6 cellular contexts compared by ENCODE assay signal in the genomic region with DNA sequence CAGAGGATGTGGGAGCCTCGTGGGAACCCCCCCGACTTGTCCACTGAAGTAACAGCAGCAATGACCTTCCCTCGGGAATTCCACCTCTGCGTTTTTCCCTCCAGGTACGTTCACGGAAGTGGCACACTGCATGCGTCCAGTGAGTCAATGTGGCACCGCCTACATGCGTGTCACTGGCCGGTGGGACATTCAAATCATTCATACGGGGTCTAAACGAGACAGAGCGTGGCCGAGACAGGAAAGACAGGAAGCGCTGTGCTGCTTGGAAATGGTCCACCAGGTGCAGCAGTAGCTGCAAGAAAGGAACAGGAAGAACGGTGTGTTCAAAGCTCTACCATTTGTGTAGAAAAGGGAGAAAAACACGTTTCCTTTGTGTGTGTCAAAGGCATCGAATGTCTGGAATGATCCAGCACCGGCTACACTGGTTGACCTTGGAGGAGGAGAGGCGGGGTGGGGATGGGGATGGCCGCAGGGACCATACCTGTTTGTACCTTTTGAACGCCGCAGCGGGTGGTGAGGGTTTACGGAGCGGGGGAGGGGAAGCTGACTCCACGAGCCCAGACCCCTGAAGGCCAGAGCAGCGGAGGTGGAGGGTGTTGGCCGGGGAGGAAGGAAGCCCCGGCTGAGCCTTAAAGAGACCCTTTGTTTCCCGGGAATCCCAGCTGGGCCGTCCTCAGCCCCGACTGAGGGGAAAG. TPM values are rescaled to one million over a fixed set of nuclear protein-coding genes. Genes with fewer than 3 reads are reported as not detected.
DNase-seq lines count a peak whose midpoint lies in the region; ATAC-seq and TF ChIP-seq lines count a peak whose summit lies in the region.

No MANE protein-coding gene starts in this region.

- H3K36me3 Mint-ChIP-seq in activated CD8-positive, alpha-beta T cell treated with anti-CD3 and anti-CD28 coated beads for 36 hours (ENCODE audit: low read depth) = no peaks in the 10 kb centered on the region

- peak overlapping the region; percentile 75 for H3K4me3 Mint-ChIP-seq in activated CD8-positive, alpha-beta T cell treated with anti-CD3 and anti-CD28 coated beads for 36 hours

- H3K27me3 Mint-ChIP-seq in activated CD8-positive, alpha-beta T cell treated with anti-CD3 and anti-CD28 coated beads for 36 hours = no peaks in the 10 kb centered on the region

- no peaks in the 10 kb centered on the region; the same call in 1 of the 2 replicates for H3K36me3 ChIP-seq in MG63

- peak overlapping the region; percentile 65 for H3K27ac Mint-ChIP-seq in activated CD8-positive, alpha-beta T cell treated with anti-CD3 and anti-CD28 coated beads for 36 hours

- no peaks in the 10 kb centered on the region for H3K9me3 ChIP-seq in MG63

- POLR2A ChIA-PET in activated CD8-positive, alpha-beta T cell treated with anti-CD3 and anti-CD28 coated beads for 36 hours (lab: Charles Lee) = interaction anchor here (1.0 to 1.5 kb wide), 3 partner anchors 8 to 143 kb away, joined by 3 to 4 read pairs (median 4); no protein-coding TSS in a partner anchor

- TF ChIP-seq CTCF in activated CD8-positive, alpha-beta T cell treated with anti-CD3 and anti-CD28 coated beads for 36 hours (IDR thresholded peaks at IDR 0.05) = no peak

- CTCF ChIA-PET in activated CD8-positive, alpha-beta T cell treated with anti-CD3 and anti-CD28 coated beads for 36 hours (lab: Charles Lee) = interaction anchor here (1.7 kb wide), 1 partner anchor 318 kb away, joined by 5 read pairs; no protein-coding TSS in a partner anchor

- H3K9me3 Mint-ChIP-seq in activated CD8-positive, alpha-beta T cell treated with anti-CD3 and anti-CD28 coated beads for 36 hours = no peaks in the 10 kb centered on the region

- DNase-seq in activated CD8-positive, alpha-beta T cell treated with anti-CD3 and anti-CD28 coated beads for 36 hours = peak; percentile 81
- DNase-seq in left kidney (ENCODE audit: low read depth, low spot score) = peak; percentile 87
- no peak for DNase-seq in MG63

- intact Hi-C loops in activated CD8-positive, alpha-beta T cell treated with anti-CD3 and anti-CD28 coated beads for 36 hours (cut with micrococcal nuclease) = no loop called here

- ATAC-seq in GM21423 (IDR thresholded peaks at IDR 0.05; ENCODE audit: unreplicated experiment) (peak; percentile 37), HG02970 (IDR thresholded peaks at IDR 0.05; ENCODE audit: low FRiP score, unreplicated experiment) (no peak), HG02571 (IDR thresholded peaks at IDR 0.05; ENCODE audit: unreplicated experiment) (no peak)
- ATAC-seq in activated CD8-positive, alpha-beta T cell treated with anti-CD3 and anti-CD28 coated beads for 36 hours = peak; percentile 64

- H3K4me1 Mint-ChIP-seq in activated CD8-positive, alpha-beta T cell treated with anti-CD3 and anti-CD28 coated beads for 36 hours (ENCODE audit: low read depth) = peaks cover 28% of the 10 kb centered on the region

- no peaks in the 10 kb centered on the region for H3K27me3 ChIP-seq in MG63

- no peak overlapping the region for H3K4me3 ChIP-seq in MG63

RNA-seq across cellular contexts. Expression of gene PGAP6, which starts 1.7 kb away (rescaled TPM):
- 10 to 100 TPM; 21.9 to 24.8 TPM for total RNA-seq in activated CD8-positive, alpha-beta T cell treated with anti-CD3 and anti-CD28 coated beads for 36 hours
- 34.2 and 35.5 TPM in 2 replicates for total RNA-seq in MG63 (2014; rRNA removed; shearing (Covaris generic); ENCODE audit: low replicate concordance)

RNA-seq across cellular contexts. Expression of gene MRPL28, which starts 13.1 kb away (rescaled TPM):
- 10 to 100 TPM; 95.0 to 98.2 TPM for total RNA-seq in activated CD8-positive, alpha-beta T cell treated with anti-CD3 and anti-CD28 coated beads for 36 hours
- total RNA-seq in MG63 (2014; rRNA removed; shearing (Covaris generic); ENCODE audit: low replicate concordance) = 172 and 192 TPM in 2 replicates

RNA-seq across cellular contexts. Expression of gene NME4, which starts 13.5 kb away (rescaled TPM):
- total RNA-seq in activated CD8-positive, alpha-beta T cell treated with anti-CD3 and anti-CD28 coated beads for 36 hours = 10 to 100 TPM; 22.9 to 24.2 TPM
- 188 and 350 TPM in 2 replicates for total RNA-seq in MG63 (2014; rRNA removed; shearing (Covaris generic); ENCODE audit: low replicate concordance)

RNA-seq across cellular contexts. Expression of gene DECR2, which starts 18.2 kb away (rescaled TPM):
- 1 to 10 TPM; 9.7 to 10.0 TPM for total RNA-seq in activated CD8-positive, alpha-beta T cell treated with anti-CD3 and anti-CD28 coated beads for 36 hours
- 31.6 and 37.1 TPM in 2 replicates for total RNA-seq in MG63 (2014; rRNA removed; shearing (Covaris generic); ENCODE audit: low replicate concordance)

RNA-seq across cellular contexts. Expression of gene AXIN1, which starts 30.9 kb away (rescaled TPM):
- 10 to 100 TPM; 24.1 to 24.9 TPM for total RNA-seq in activated CD8-positive, alpha-beta T cell treated with anti-CD3 and anti-CD28 coated beads for 36 hours
- 46.9 and 48.3 TPM in 2 replicates for total RNA-seq in MG63 (2014; rRNA removed; shearing (Covaris generic); ENCODE audit: low replicate concordance)

Comparison
In these comparisons a context has a peak if more than half of its experiments do, and no peak if none do; other contexts are left out.
1. ATAC-seq: peak in GM21423 (single experiment) and activated CD8-positive, alpha-beta T cell treated with anti-CD3 and anti-CD28 coated beads for 36 hours (single experiment); none in HG02970 (single experiment) and HG02571 (single experiment).